ENCODE assay signal across 9 cellular contexts in the genomic region with DNA sequence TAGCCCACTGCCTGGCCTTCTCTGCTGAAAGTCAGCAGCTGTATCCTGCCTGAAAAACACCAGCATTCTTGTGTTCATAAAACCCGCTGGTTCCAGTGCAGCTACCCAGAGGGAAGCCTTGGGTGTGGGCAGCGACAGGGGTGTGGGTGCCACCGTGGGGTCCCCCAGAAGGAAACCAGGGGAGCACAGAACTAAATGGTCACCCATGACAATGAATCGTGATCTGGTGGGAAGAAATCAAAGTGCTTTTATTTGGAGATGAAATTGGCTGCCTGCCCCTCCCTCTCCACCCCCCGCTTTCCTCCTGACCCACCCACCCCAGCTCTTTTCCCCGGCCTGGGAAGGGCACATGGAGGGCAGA. TPM values are rescaled to one million over a fixed set of nuclear protein-coding genes. Genes with fewer than 3 reads are reported as not detected.
DNase-seq lines count a peak whose midpoint lies in the region; ATAC-seq, FAIRE-seq and TF ChIP-seq lines count a peak whose summit lies in the region.
"Had no signal": no experiment of that assay in that cellular context is flagged by ENCODE, and none has a peak within 500 bp of the region (broad histone marks: within the 10 kb centered on the region; RNA-seq: fewer than 3 reads in every experiment).

No MANE protein-coding gene starts in this region.

- H3K4me1 Mint-ChIP-seq in IgD-negative memory B cell, result peaks cover 31 to 43% (median 33%) of the 10 kb centered on the region in 3 donors

- peaks cover 16% of the 10 kb centered on the region for H3K79me1 ChIP-seq in H1 (ENCODE audit: low read depth, low read length)

- H3K23ac ChIP-seq in H1 (ENCODE audit: insufficient read length), result no peak overlapping the region

- no peak overlapping the region for H3K56ac ChIP-seq in H1 (replicated peaks; ENCODE audit: insufficient read length, low read depth, low read length)

- H3K27ac ChIP-seq in H1 (ENCODE audit: low read depth, low read length), result no peak overlapping the region
- no peak overlapping the region for H3K27ac ChIP-seq in caudate nucleus (ENCODE audit: low read depth, low read length)

- H3K36me3 ChIP-seq in H1 (ENCODE audit: control insufficient read depth in 2 of 4, insufficient read depth in 4 of 4, low read length in 3 of 4), result no peaks in the 10 kb centered on the region

- H2BK120ac ChIP-seq in H1 (replicated peaks; ENCODE audit: low read depth, low read length), result peak overlapping the region; percentile 57

- no peaks in the 10 kb centered on the region; a peak in 1 of 4 replicates for H3K9me3 ChIP-seq in H1 (ENCODE audit: insufficient read depth in 2 of 2, low read depth in 1 of 2, low read length in 1 of 2)

- H4K91ac ChIP-seq in H1 (replicated peaks; ENCODE audit: insufficient read length, low read length), result peak overlapping the region; percentile 27

- TF ChIP-seq POLR2A in H1 (IDR thresholded peaks at IDR 0.05; ENCODE audit: control extremely low read depth in 1 of 2, low read depth in 2 of 2, low read length in 2 of 2), result no peak

- H3K4me3 Mint-ChIP-seq in IgD-negative memory B cell, result peak overlapping the region in 3 of 4 donors; percentile 16 to 67 (median 38)

- no peak overlapping the region; a peak in 1 of 7 replicates for H3K9ac ChIP-seq in H1 (replicated peaks in 1 of 4; ENCODE audit: extremely low read depth in 1 of 4, low read depth in 3 of 4, low read length in 3 of 4)

- no peak overlapping the region for H3K14ac ChIP-seq in H1 (ENCODE audit: insufficient read length)

- H2BK20ac ChIP-seq in H1 (ENCODE audit: low read length), result peak overlapping the region; percentile 86; the same call in 1 of the 2 replicates

- no peak for FAIRE-seq in H1 (lab: Jason Lieb, UNC)

- no peak overlapping the region for H4K5ac ChIP-seq in H1 (ENCODE audit: insufficient read length, low read depth, low read length)

- 38% methylated on average over 5 of the region's 6 CpGs; no CpG with 5 or more reads in 1 of the 2 experiments for WGBS in H1 (ENCODE audit: extremely low coverage in 1 of 2, insufficient coverage in 1 of 2, insufficient read length in 1 of 2, insufficient replicate concordance in 2 of 2, low coverage in 1 of 2, low lambda C conversion rate in 2 of 2, missing lambda C conversion rate in 1 of 2), 2 experiments

- peak overlapping the region; percentile 70 to 94 (median 90) for H3K27ac Mint-ChIP-seq in IgD-negative memory B cell

- H3K79me2 ChIP-seq in H1 (ENCODE audit: control insufficient read depth in 1 of 2, insufficient read depth in 2 of 2, low read length in 2 of 2), result peaks cover 0 to 35% of the 10 kb centered on the region in 2 experiments; a peak in 2 of 4 replicates

- 0 out of 2 replicates have a peak, but pooled peaks cover 2% of the 10 kb centered on the region for H3K23me2 ChIP-seq in H1 (ENCODE audit: low read depth, low read length)

- no peaks in the 10 kb centered on the region for H3K27me3 ChIP-seq in H1 (replicated peaks in 1 of 4; ENCODE audit: control insufficient read depth in 3 of 4, extremely low read depth in 1 of 4, insufficient read depth in 3 of 4, low read length in 3 of 4)

- no peak overlapping the region for H4K8ac ChIP-seq in H1 (ENCODE audit: extremely low read depth, insufficient read depth, low read length)

- H2BK15ac ChIP-seq in H1 (ENCODE audit: low read length), result no peak overlapping the region

- TF ChIP-seq CTCF in AG04449 (IDR thresholded peaks at IDR 0.05; ENCODE audit: insufficient read depth, low read length, missing control alignments) (no peak), H1 (IDR thresholded peaks at IDR 0.05; ENCODE audit: control extremely low read depth in 1 of 3, insufficient read depth in 1 of 3, low read depth in 1 of 3, low read length in 3 of 3) (no peak)

- no peak overlapping the region for H3K4ac ChIP-seq in H1 (replicated peaks; ENCODE audit: insufficient read length, low read depth, low read length)

- peak overlapping the region; percentile 42 for H3K4me3 ChIP-seq in AG04449 (ENCODE audit: low read depth, low read length)
- peak overlapping the region in 1 of 4 experiments; percentile 48; a peak in 2 of 8 replicates for H3K4me3 ChIP-seq in H1 (ENCODE audit: extremely low read depth in 1 of 4, insufficient read depth in 2 of 4, low read depth in 3 of 4, low read length in 4 of 4)

- no peak for DNase-seq in AG04449 (ENCODE audit: low read depth, low spot score)
- no peak for DNase-seq in H1 (ENCODE audit: low read depth in 1 of 2, low spot score in 2 of 2)
- DNase-seq in myocyte (ENCODE audit: low read depth), result peak; percentile 84
- no peak for DNase-seq in caudate nucleus (lab: John Stamatoyannopoulos, UW)
- no peak for DNase-seq in DMS79 treated with DMSO at 0.1 percent for 48 hours (lab: John Stamatoyannopoulos, UW)
- DNase-seq in T-helper 2 cell, result no peak
- DNase-seq: NCI-H2227 treated with DMSO at 0.1 percent for 48 hours had no signal

- peaks cover 3 to 10% of the 10 kb centered on the region in 2 experiments for H4K20me1 ChIP-seq in H1 (replicated peaks in 1 of 2; ENCODE audit: control insufficient read depth in 1 of 2, insufficient read depth in 2 of 2, low read length in 2 of 2)

- no peak for ATAC-seq in GM19023 (IDR thresholded peaks at IDR 0.05; ENCODE audit: unreplicated experiment)

- peak overlapping the region; percentile 21 to 56; a peak in 3 of 4 replicates for H3K4me2 ChIP-seq in H1 (ENCODE audit: insufficient read depth in 1 of 2, low read depth in 2 of 2, low read length in 2 of 2)

- no peaks in the 10 kb centered on the region for H3K27me3 Mint-ChIP-seq in IgD-negative memory B cell

- peak overlapping the region; percentile 60; the same call in 1 of the 2 replicates for H3K18ac ChIP-seq in H1 (ENCODE audit: extremely low read depth, low read length)

- peaks cover 7 to 19% (median 13%) of the 10 kb centered on the region in 4 experiments for H3K4me1 ChIP-seq in H1 (replicated peaks in 1 of 4; ENCODE audit: control insufficient read depth in 3 of 4, insufficient read depth in 4 of 4, low read length in 3 of 4)

- POLR2A ChIA-PET in AG04449 (lab: Yijun Ruan, JAX) (interaction anchor here (0.9 to 2.2 kb wide), 4 partner anchors 10 to 53 kb away, joined by 3 to 14 read pairs (median 10); no protein-coding TSS in a partner anchor), H1 (lab: Charles Lee; ENCODE audit: partially characterized antibody) (interaction anchor here (1.0 to 1.5 kb wide), 5 partner anchors 13 to 102 kb away, joined by 3 to 4 read pairs (median 3); a partner anchor contains a TSS)

- no peak for TF ChIP-seq EP300 in H1 (IDR thresholded peaks at IDR 0.05; ENCODE audit: borderline replicate concordance in 1 of 2, low read depth in 2 of 2, low read length in 2 of 2)

- peak overlapping the region; percentile 82; the same call in 1 of the 2 replicates for H2AK5ac ChIP-seq in H1 (ENCODE audit: low read depth, low read length)

- H2AFZ ChIP-seq in H1 (ENCODE audit: low read length), result no peak overlapping the region

- peak overlapping the region; percentile 91 for H2BK5ac ChIP-seq in H1 (ENCODE audit: low read depth, low read length)

- H2BK12ac ChIP-seq in H1 (ENCODE audit: low read depth, low read length), result peak overlapping the region; percentile 90

- H3K9me3 Mint-ChIP-seq in IgD-negative memory B cell, result no peaks in the 10 kb centered on the region

- CTCF ChIA-PET in AG04449 (lab: Yijun Ruan, JAX), result interaction anchor here (0.8 to 1.2 kb wide), 2 partner anchors 9 to 10 kb away, joined by 3 to 4 read pairs; no protein-coding TSS in a partner anchor
- CTCF ChIA-PET in H1 (lab: Charles Lee; ENCODE audit: partially characterized antibody), result interaction anchor here (1.0 kb wide), 1 partner anchor 12 kb away, joined by 3 read pairs; no protein-coding TSS in a partner anchor

- no peak for TF ChIP-seq RAD21 in H1 (IDR thresholded peaks at IDR 0.05 in 1 of 2, conservative IDR thresholded peaks at IDR 0.05 in 1 of 2; ENCODE audit: low read depth in 2 of 2, low read length in 2 of 2)

- H3K36me3 Mint-ChIP-seq in IgD-negative memory B cell, result peaks cover 4% of the 10 kb centered on the region

TF ChIP-seq in H1, 55 proteins besides CTCF, POLR2A, EP300 and RAD21:
- TF ChIP-seq GTF2F1 (IDR thresholded peaks at IDR 0.05; ENCODE audit: borderline replicate concordance, low read depth, low read length) (no peak), ZNF274 (IDR thresholded peaks at IDR 0.05; ENCODE audit: borderline replicate concordance, extremely low read depth, low read length) (no peak), TBP (IDR thresholded peaks at IDR 0.05; ENCODE audit: low read depth, low read length) (no peak)

RNA-seq across cellular contexts. Expression of a gene that starts 13.7 kb away (rescaled TPM):
- polyA plus RNA-seq in IgD-negative memory B cell, result 52.8 TPM
- 21.9 TPM in 2 replicates for total RNA-seq in H1 (2021; fragmentation: NEBNext Ultra II Directional; extraction: Animal tissue kit (Norgen Biotek cat#: 25700))
- 7.5 and 11.0 TPM in 2 replicates for polyA plus RNA-seq in H1 (2011; rRNA removed)
- polyA plus RNA-seq in H1 (2011; cell fraction: cytosol; rRNA removed), result 12.9 TPM
- 15.0 TPM for polyA plus RNA-seq in H1 (2011; cell fraction: nucleus; rRNA removed)
- 11.8 to 14.5 TPM (median 13.4 TPM) in 4 replicates for polyA plus RNA-seq in H1 (2012, experiment 1 of 2)
- polyA plus RNA-seq in H1 (2012, experiment 2 of 2), result 7.7 TPM
- polyA plus RNA-seq in H1 (2013, experiment 1 of 2), result 11.2 TPM
- polyA plus RNA-seq in H1 (2013, experiment 2 of 2), result 11.4 TPM
- polyA minus RNA-seq in H1 (2011; rRNA and poly(A)+ RNA removed), result 10.6 and 10.8 TPM in 2 replicates
- polyA minus RNA-seq in H1 (2011; cell fraction: cytosol; rRNA and poly(A)+ RNA removed), result 11.4 TPM
- polyA minus RNA-seq in H1 (2011; cell fraction: nucleus; rRNA and poly(A)+ RNA removed), result 6.9 TPM
- total RNA-seq in myocyte, result 32.1 and 36.0 TPM in 2 replicates
- 37.1 TPM for polyA plus RNA-seq in myocyte (2012)
